Comparison of ENCODE assay signal across 8 cellular contexts in genomic region chr17:69335018-69335417, GRCh38. TPM values are rescaled to one million over a fixed set of nuclear protein-coding genes. Genes with fewer than 3 reads are reported as not detected.
A peak's percentile ranks its signal among the peaks of the same experiment; 100 is the strongest.
DNase-seq lines count a peak whose midpoint lies in the region; ATAC-seq and TF ChIP-seq lines count a peak whose summit lies in the region.

No MANE protein-coding gene starts in this region.

- ATAC-seq in GM21447 (IDR thresholded peaks at IDR 0.05; ENCODE audit: unreplicated experiment) (no peak), GM21825 (IDR thresholded peaks at IDR 0.05; ENCODE audit: unreplicated experiment) (no peak)

- TF ChIP-seq CTCF in GM20000 (IDR thresholded peaks at IDR 0.05; ENCODE audit: extremely low read depth, missing control alignments): no peak

- peak; percentile 28 for DNase-seq in Ammon's horn (ENCODE audit: low spot score)
- peak; percentile 24 for DNase-seq in GM20000 (ENCODE audit: low spot score)
- DNase-seq in RPMI7951 (ENCODE audit: low read depth): peak; percentile 33
- DNase-seq in germinal center (ENCODE audit: low spot score): peak; percentile 14
- DNase-seq in HK-2 (ENCODE audit: unreplicated experiment): no peak
- no peak for DNase-seq in COLO668 (lab: John Stamatoyannopoulos, UW; ENCODE audit: unreplicated experiment)

RNA-seq across cellular contexts. Expression of gene ABCA5, which starts 8.1 kb away (rescaled TPM):
- total RNA-seq in RPMI7951 (2014; rRNA removed; shearing (Covaris generic)): 4.6 and 7.3 TPM in 2 replicates

Comparison
In these comparisons a context has a peak if more than half of its experiments do, and no peak if none do; other contexts are left out.
1. DNase-seq: peak in Ammon's horn (single experiment), GM20000 (single experiment), RPMI7951 (single experiment) and germinal center (single experiment); none in HK-2 (single experiment) and COLO668 (single experiment).